In the genomic region with DNA sequence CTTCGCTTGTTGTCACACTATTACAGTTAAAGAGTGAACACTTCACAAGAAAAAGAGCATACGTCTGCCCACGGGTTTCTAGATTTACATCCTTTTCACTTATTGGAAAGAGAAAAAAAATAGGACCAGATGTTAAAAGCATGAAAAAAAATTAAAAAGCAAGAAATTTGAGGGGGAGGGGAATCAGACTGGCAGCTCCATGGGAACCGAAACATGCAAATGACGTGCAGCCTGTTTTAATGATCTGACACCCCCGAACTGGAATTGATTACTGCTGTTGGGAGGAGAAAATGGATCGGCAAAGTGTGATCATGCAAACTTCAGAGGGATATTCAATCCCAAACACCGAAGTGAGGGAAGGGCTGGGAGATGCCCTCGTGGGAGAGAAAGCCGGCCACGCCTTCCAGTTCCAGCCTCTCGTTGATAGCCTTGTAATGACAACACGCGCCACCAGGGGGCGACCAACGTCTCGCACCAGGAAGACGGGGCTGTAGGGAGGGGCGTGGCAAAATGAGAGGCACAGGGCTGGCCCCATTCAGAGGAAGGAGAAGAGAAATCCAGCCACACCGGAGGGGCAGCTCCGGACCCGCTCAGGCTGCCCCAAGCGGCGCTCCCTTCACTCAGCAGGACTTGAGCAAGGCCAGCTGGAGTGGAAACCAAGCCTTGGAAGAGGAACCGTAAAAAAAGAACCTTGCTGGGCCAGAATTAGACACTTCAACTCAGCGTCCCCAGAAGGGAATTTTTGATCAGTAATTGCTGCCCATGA, we compare ENCODE assay signal across 8 cellular contexts.
DNase-seq lines count a peak whose midpoint lies in the region; ATAC-seq and TF ChIP-seq lines count a peak whose summit lies in the region.

No MANE protein-coding gene starts in this region.

- peak overlapping the region; percentile 76; the same call in 1 of the 2 replicates for H2AFZ ChIP-seq in OCI-LY1 (ENCODE audit: low read length)

- H3K36me3 ChIP-seq in HUES48 (ENCODE audit: control insufficient read depth, insufficient read depth, low read length), result no peaks in the 10 kb centered on the region
- H3K36me3 ChIP-seq in OCI-LY1 (ENCODE audit: insufficient read depth, low read length), result no peaks in the 10 kb centered on the region
- no peaks in the 10 kb centered on the region for H3K36me3 ChIP-seq in mucosa of rectum (ENCODE audit: control insufficient read depth in 2 of 2, insufficient read depth in 2 of 2, low read length in 2 of 2)

- H3K4me3 ChIP-seq in HUES48 (ENCODE audit: low read depth, low read length), result peak overlapping the region; percentile 44
- H3K4me3 ChIP-seq in OCI-LY1 (ENCODE audit: low read depth, low read length, poor library complexity, severe bottlenecking), result peak overlapping the region; percentile 59
- peak overlapping the region; percentile 6 to 68 for H3K4me3 ChIP-seq in mucosa of rectum (ENCODE audit: low read length in 2 of 2)

- H3F3A ChIP-seq in OCI-LY1 (ENCODE audit: insufficient read depth, low read length), result no peaks in the 10 kb centered on the region

- peak; percentile 83 for DNase-seq in DMS114 treated with DMSO at 0.1 percent for 48 hours (lab: John Stamatoyannopoulos, UW; ENCODE audit: unreplicated experiment)
- peak; percentile 99 for DNase-seq in activated CD8-positive, alpha-beta memory T cell treated with anti-CD3 and anti-CD28 coated beads, Interleukin-2, amount 50 U/mL, for 48 hours
- peak; percentile 84 for DNase-seq in epidermal melanocyte (ENCODE audit: insufficient read length, low spot score)
- peak; percentile 82 to 91 for DNase-seq in stimulated activated CD8-positive, alpha-beta memory T cell treated with anti-CD3 and anti-CD28 coated beads, Interleukin-4, amount 100 ng/mL, for 4 hours (ENCODE audit: low read depth in 2 of 2, low spot score in 1 of 2)

- H3K4me2 ChIP-seq in OCI-LY1 (ENCODE audit: low read length), result peak overlapping the region; percentile 73

- no peaks in the 10 kb centered on the region for H3K9me2 ChIP-seq in OCI-LY1 (ENCODE audit: low read depth, low read length)

- H3K4me1 ChIP-seq in HUES48 (ENCODE audit: control insufficient read depth, insufficient read depth, low read length) (peaks cover 19% of the 10 kb centered on the region), OCI-LY1 (ENCODE audit: insufficient read depth, low read length, severe bottlenecking) (peaks cover 42% of the 10 kb centered on the region), mucosa of rectum (ENCODE audit: control insufficient read depth in 2 of 2, insufficient read depth in 2 of 2, low read length in 2 of 2) (no peaks in the 10 kb centered on the region)

- H3K9ac ChIP-seq in HUES48 (ENCODE audit: low read depth, low read length) (no peak overlapping the region), OCI-LY1 (ENCODE audit: low read length) (peak overlapping the region; percentile 56; the same call in 1 of the 2 replicates), mucosa of rectum (ENCODE audit: low read depth in 1 of 2, low read length in 2 of 2) (peak overlapping the region in 1 of 2 donors; percentile 5)

- H3K9me3 ChIP-seq in HUES48 (ENCODE audit: control insufficient read depth, insufficient read depth, low read length), result no peaks in the 10 kb centered on the region
- no peaks in the 10 kb centered on the region for H3K9me3 ChIP-seq in OCI-LY1 (ENCODE audit: low read length)
- no peaks in the 10 kb centered on the region for H3K9me3 ChIP-seq in mucosa of rectum (ENCODE audit: control insufficient read depth in 2 of 2, low read length in 2 of 2)

- no peak overlapping the region for H3K27ac ChIP-seq in HUES48 (ENCODE audit: low read depth, low read length)
- no peak overlapping the region for H3K27ac ChIP-seq in OCI-LY1 (ENCODE audit: low read depth, low read length, poor library complexity, severe bottlenecking)
- H3K27ac ChIP-seq in mucosa of rectum (ENCODE audit: low read depth in 2 of 2, low read length in 2 of 2), result no peak overlapping the region

- peak; percentile 93 for ATAC-seq in GM21526 (IDR thresholded peaks at IDR 0.05; ENCODE audit: low FRiP score, unreplicated experiment)

- no peaks in the 10 kb centered on the region for H3K79me2 ChIP-seq in OCI-LY1 (ENCODE audit: insufficient read depth, low read length)

- TF ChIP-seq CTCF in OCI-LY1 (IDR thresholded peaks at IDR 0.05; ENCODE audit: low read length), result peak; percentile 87

- no peaks in the 10 kb centered on the region for H4K20me1 ChIP-seq in OCI-LY1 (ENCODE audit: insufficient read depth, low read length)

- no peaks in the 10 kb centered on the region for H3K27me3 ChIP-seq in HUES48 (ENCODE audit: control insufficient read depth, insufficient read depth, low read length)
- H3K27me3 ChIP-seq in OCI-LY1 (ENCODE audit: insufficient read depth, low read length), result no peaks in the 10 kb centered on the region
- H3K27me3 ChIP-seq in mucosa of rectum (ENCODE audit: control insufficient read depth in 2 of 2, insufficient read depth in 2 of 2, low read length in 2 of 2), result peaks cover 4% of the 10 kb centered on the region in 2 donors
